Comparison of ENCODE assay signal across 1 cellular context in genomic region chr13:28099396-28100148, GRCh38.
TF ChIP-seq lines count a peak whose summit lies in the region.

No MANE protein-coding gene starts in this region.

TF ChIP-seq in HepG2, 621 proteins besides CTCF, POLR2A, EP300 and RAD21:
- no peak for TF ChIP-seq RBFOX2 (IDR thresholded peaks at IDR 0.05; ENCODE audit: low read depth, low read length)
- TF ChIP-seq UBTF (CRISPR knock-in tag; IDR thresholded peaks at IDR 0.05): no peak
- no peak for TF ChIP-seq TGIF2 (CRISPR knock-in tag; IDR thresholded peaks at IDR 0.05)
- no peak for TF ChIP-seq ZNF883 (CRISPR knock-in tag; IDR thresholded peaks at IDR 0.05; ENCODE audit: not compliant biosample characterization)
- no peak for TF ChIP-seq ZNF337 (CRISPR knock-in tag; IDR thresholded peaks at IDR 0.05; ENCODE audit: borderline replicate concordance, low read depth)
- TF ChIP-seq ZKSCAN5 (CRISPR knock-in tag; IDR thresholded peaks at IDR 0.05): no peak
